In the genomic region with DNA sequence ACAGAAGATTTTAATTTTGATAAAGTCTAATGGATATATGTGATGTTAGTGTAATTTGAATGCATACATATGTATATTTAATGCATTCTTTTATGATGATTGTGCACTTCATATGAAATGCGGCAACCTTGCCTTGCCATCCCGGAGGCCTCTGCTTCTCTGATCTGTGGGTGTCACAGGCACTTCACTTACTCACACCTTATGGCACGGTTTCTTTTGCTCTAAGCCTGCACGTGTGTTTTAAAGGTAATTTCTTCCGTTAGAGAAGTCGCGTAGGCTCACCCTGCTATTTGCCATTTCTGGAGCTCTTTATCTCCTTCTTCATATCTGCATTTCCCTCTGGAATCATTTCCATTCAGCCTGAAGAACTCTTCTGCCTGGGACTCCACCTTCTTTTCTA, we compare ENCODE assay signal across 11 cellular contexts.
A peak's percentile ranks its signal among the peaks of the same experiment; 100 is the strongest.
DNase-seq lines count a peak whose midpoint lies in the region; ATAC-seq and TF ChIP-seq lines count a peak whose summit lies in the region.
"Had no signal": no experiment of that assay in that cellular context is flagged by ENCODE, and none has a peak within 500 bp of the region (broad histone marks: within the 10 kb centered on the region; RNA-seq: fewer than 3 reads in every experiment).

No MANE protein-coding gene starts in this region.

- H3K4me2 ChIP-seq in hepatocyte = peak overlapping the region; percentile 41

- no peak overlapping the region for H3K27ac ChIP-seq in heart right ventricle
- peak overlapping the region; percentile 77 for H3K27ac ChIP-seq in hepatocyte
- H3K27ac ChIP-seq: gastroesophageal sphincter, neutrophil had no signal

- intact Hi-C loops in cardiac septum (cut with DNase I) (no loop called here), heart right ventricle (cut with DNase I) (no loop called here)

- H3K36me3 ChIP-seq in heart right ventricle = no peaks in the 10 kb centered on the region
- no peaks in the 10 kb centered on the region for H3K36me3 ChIP-seq in hepatocyte (replicated peaks; ENCODE audit: insufficient read depth, low read depth)
- no peaks in the 10 kb centered on the region for H3K36me3 ChIP-seq in H7 (replicated peaks; ENCODE audit: control insufficient read depth, insufficient read depth, low read length)
- H3K36me3 ChIP-seq: neutrophil had no signal

- peaks cover 5% of the 10 kb centered on the region for H3K36me3 Mint-ChIP-seq in stimulated activated effector memory CD8-positive, alpha-beta T cell treated with anti-CD3 and anti-CD28 coated beads, Interleukin-12 subunit alpha, Interleukin-12 subunit beta, amount 100 ng/mL, for 72 hours

- H3K27me3 ChIP-seq in heart right ventricle (peaks cover 0 to 8% (median 0%) of the 10 kb centered on the region in 7 donors), hepatocyte (no peaks in the 10 kb centered on the region), H7 (ENCODE audit: control insufficient read depth, insufficient read depth, low read length) (no peaks in the 10 kb centered on the region)
- H3K27me3 ChIP-seq: gastroesophageal sphincter, neutrophil had no signal

- no peaks in the 10 kb centered on the region for H4K20me1 ChIP-seq in hepatocyte (ENCODE audit: insufficient read depth, poor library complexity, severe bottlenecking)

- DNase-seq in cardiac septum (ENCODE audit: low spot score) = peak; percentile 20
- no peak for DNase-seq in heart right ventricle
- DNase-seq in SW480 (ENCODE audit: low spot score) = peak; percentile 13
- no peak for DNase-seq in hepatocyte (ENCODE audit: low spot score)
- no peak for DNase-seq in stimulated activated effector memory CD8-positive, alpha-beta T cell treated with anti-CD3 and anti-CD28 coated beads, Interleukin-12 subunit alpha, Interleukin-12 subunit beta, amount 100 ng/mL, for 72 hours (ENCODE audit: low spot score in 2 of 2)
- no peak for DNase-seq in activated CD4-positive, CD25-positive, alpha-beta regulatory T cell (lab: John Stamatoyannopoulos, UW)
- DNase-seq in H7 = no peak
- DNase-seq: left colon had no signal

- peaks cover 33% of the 10 kb centered on the region for H3K4me1 Mint-ChIP-seq in stimulated activated effector memory CD8-positive, alpha-beta T cell treated with anti-CD3 and anti-CD28 coated beads, Interleukin-12 subunit alpha, Interleukin-12 subunit beta, amount 100 ng/mL, for 72 hours

- no peak overlapping the region for H2AFZ ChIP-seq in hepatocyte

- peak overlapping the region; percentile 92 for H3K27ac Mint-ChIP-seq in stimulated activated effector memory CD8-positive, alpha-beta T cell treated with anti-CD3 and anti-CD28 coated beads, Interleukin-12 subunit alpha, Interleukin-12 subunit beta, amount 100 ng/mL, for 72 hours

- no peak overlapping the region for H3K4me3 ChIP-seq in heart right ventricle
- H3K4me3 ChIP-seq in hepatocyte = no peak overlapping the region
- no peak overlapping the region for H3K4me3 ChIP-seq in H7 (ENCODE audit: insufficient read depth, low read depth, low read length)

- 87 to 92% methylated on average over 7 of the region's 7 CpGs for WGBS in heart right ventricle, 2 donors
- 90% methylated on average over 7 of the region's 7 CpGs for WGBS in hepatocyte (ENCODE audit: low lambda C conversion rate, missing lambda C conversion rate)

- H3K4me1 ChIP-seq in heart right ventricle (peaks cover 0 to 12% (median 0%) of the 10 kb centered on the region in 9 donors), hepatocyte (ENCODE audit: insufficient read depth) (peaks cover 17% of the 10 kb centered on the region)

- H3K4me3 Mint-ChIP-seq in stimulated activated effector memory CD8-positive, alpha-beta T cell treated with anti-CD3 and anti-CD28 coated beads, Interleukin-12 subunit alpha, Interleukin-12 subunit beta, amount 100 ng/mL, for 72 hours = peak overlapping the region; percentile 76

- H3K79me2 ChIP-seq in hepatocyte = no peaks in the 10 kb centered on the region

- TF ChIP-seq CTCF in heart right ventricle (IDR thresholded peaks at IDR 0.05) (no peak), hepatocyte (IDR thresholded peaks at IDR 0.05; ENCODE audit: poor library complexity) (no peak)

- no peaks in the 10 kb centered on the region for H3K9me2 ChIP-seq in hepatocyte (replicated peaks; ENCODE audit: insufficient read depth)

- no peaks in the 10 kb centered on the region for H3K9me3 ChIP-seq in heart right ventricle
- H3K9me3 ChIP-seq in hepatocyte (ENCODE audit: low read depth) = no peaks in the 10 kb centered on the region
- H3K9me3 ChIP-seq: gastroesophageal sphincter, neutrophil had no signal

- H3K9me3 Mint-ChIP-seq in stimulated activated effector memory CD8-positive, alpha-beta T cell treated with anti-CD3 and anti-CD28 coated beads, Interleukin-12 subunit alpha, Interleukin-12 subunit beta, amount 100 ng/mL, for 72 hours = peaks cover 4% of the 10 kb centered on the region

- ATAC-seq in heart right ventricle (no peak), HG03565 (IDR thresholded peaks at IDR 0.05; ENCODE audit: unreplicated experiment) (no peak)
- no peak for ATAC-seq in stimulated activated effector memory CD8-positive, alpha-beta T cell treated with anti-CD3 and anti-CD28 coated beads, Interleukin-12 subunit alpha, Interleukin-12 subunit beta, amount 100 ng/mL, for 72 hours
- ATAC-seq: gastroesophageal sphincter had no signal

Comparison
In these comparisons a context has a peak if more than half of its experiments do, and no peak if none do; other contexts are left out.
1. DNase-seq: peak in cardiac septum (single experiment) and SW480 (single experiment); none in heart right ventricle (0 of 2), hepatocyte (single experiment), stimulated activated effector memory CD8-positive, alpha-beta T cell treated with anti-CD3 and anti-CD28 coated beads, Interleukin-12 subunit alpha, Interleukin-12 subunit beta, amount 100 ng/mL, for 72 hours (0 of 2), activated CD4-positive, CD25-positive, alpha-beta regulatory T cell (0 of 4) and H7 (single experiment).